ENCODE assay signal across 23 cellular contexts in genomic region chr22:36879775-36880174, GRCh38. TPM values are rescaled to one million over a fixed set of nuclear protein-coding genes. Genes with fewer than 3 reads are reported as not detected.
"Had no signal": no experiment of that assay in that cellular context is flagged by ENCODE, and none has a peak within 500 bp of the region (broad histone marks: within the 10 kb centered on the region; RNA-seq: fewer than 3 reads in every experiment).

No MANE protein-coding gene starts in this region.

- H3K4me3 ChIP-seq: adrenal gland, gastroesophageal sphincter, heart right ventricle, sigmoid colon, thoracic aorta, upper lobe of right lung had no signal

- H3K27me3 Mint-ChIP-seq: activated CD8-positive, alpha-beta memory T cell treated with anti-CD3 and anti-CD28 coated beads, Interleukin-2, amount 10 ng/mL, durations not matched to agents 7 days and 5 days; memory B cell had no signal

- H3K4me1 ChIP-seq: adrenal gland, gastroesophageal sphincter, sigmoid colon had no signal

- H3K27ac ChIP-seq: adrenal gland, epithelial cell of prostate, gastroesophageal sphincter, heart right ventricle, sigmoid colon, thoracic aorta, upper lobe of right lung had no signal

- H3K27ac Mint-ChIP-seq: activated CD4-positive, alpha-beta memory T cell treated with anti-CD3 and anti-CD28 coated beads for 36 hours; activated CD8-positive, alpha-beta memory T cell treated with anti-CD3 and anti-CD28 coated beads, Interleukin-2, amount 10 ng/mL, durations not matched to agents 7 days and 5 days; immature natural killer cell; memory B cell; naive thymus-derived CD4-positive, alpha-beta T cell; stimulated activated effector memory CD8-positive, alpha-beta T cell treated with anti-CD3 and anti-CD28 coated beads, Interleukin-12 subunit alpha, Interleukin-12 subunit beta, amount 100 ng/mL, for 72 hours; WTC11 had no signal

- DNase-seq: activated CD4-positive, alpha-beta memory T cell treated with anti-CD3 and anti-CD28 coated beads for 36 hours; activated CD4-positive, alpha-beta T cell treated with anti-CD3 and anti-CD28 coated beads for 4 hours; activated CD8-positive, alpha-beta memory T cell treated with anti-CD3 and anti-CD28 coated beads, Interleukin-2, amount 10 ng/mL, durations not matched to agents 7 days and 5 days; activated effector memory CD4-positive, alpha-beta T cell treated with Interleukin-2 at 50 U/mL for 16 hours; activated naive CD4-positive, alpha-beta T cell treated with anti-CD3 and anti-CD28 coated beads, Interleukin-2, amount 50 U/mL, for 16 hours; heart right ventricle; immature natural killer cell; naive thymus-derived CD4-positive, alpha-beta T cell; sigmoid colon; stimulated activated CD4-positive, alpha-beta T cell treated with anti-CD3 and anti-CD28 coated beads, Interleukin-4, amount 100 ng/mL, for 24 hours; SW 1271; T-helper 2 cell; upper lobe of right lung had no signal

- H3K4me1 Mint-ChIP-seq: immature natural killer cell, memory B cell had no signal

- H3K27me3 ChIP-seq: adrenal gland, upper lobe of right lung had no signal

- ATAC-seq: activated CD8-positive, alpha-beta memory T cell treated with anti-CD3 and anti-CD28 coated beads, Interleukin-2, amount 10 ng/mL, durations not matched to agents 7 days and 5 days; gastroesophageal sphincter; heart right ventricle; naive thymus-derived CD4-positive, alpha-beta T cell; stimulated activated effector memory CD8-positive, alpha-beta T cell treated with anti-CD3 and anti-CD28 coated beads, Interleukin-12 subunit alpha, Interleukin-12 subunit beta, amount 100 ng/mL, for 72 hours; upper lobe of right lung; WTC11 had no signal

- H3K4me3 Mint-ChIP-seq: activated CD4-positive, alpha-beta memory T cell treated with anti-CD3 and anti-CD28 coated beads for 36 hours; activated CD8-positive, alpha-beta memory T cell treated with anti-CD3 and anti-CD28 coated beads, Interleukin-2, amount 10 ng/mL, durations not matched to agents 7 days and 5 days; immature natural killer cell; memory B cell; naive thymus-derived CD4-positive, alpha-beta T cell; stimulated activated effector memory CD8-positive, alpha-beta T cell treated with anti-CD3 and anti-CD28 coated beads, Interleukin-12 subunit alpha, Interleukin-12 subunit beta, amount 100 ng/mL, for 72 hours; WTC11 had no signal

- H3K36me3 ChIP-seq: adrenal gland, gastroesophageal sphincter, sigmoid colon, thoracic aorta, upper lobe of right lung had no signal

RNA-seq across cellular contexts. Expression of gene NCF4, which starts 19.0 kb away (rescaled TPM):
- total RNA-seq: dermis microvascular lymphatic vessel endothelial cell, fibroblast of lung, renal cortical epithelial cell, WTC11 had no signal

RNA-seq across cellular contexts. Expression of gene CSF2RB, which starts 33.7 kb away (rescaled TPM):
- total RNA-seq: fibroblast of lung had no signal
